In genomic region chr18:79068946-79069791, GRCh38 we compare ENCODE assay signal across 8 cellular contexts. TPM values are rescaled to one million over a fixed set of nuclear protein-coding genes. Genes with fewer than 3 reads are reported as not detected.
DNase-seq lines count a peak whose midpoint lies in the region; FAIRE-seq and TF ChIP-seq lines count a peak whose summit lies in the region.

ATP9B (plus strand) TSS chr18:79069394; CDS start chr18:79069411, 17 bp downstream.

- H3K27ac ChIP-seq in H9 (ENCODE audit: insufficient read length, low read depth, low read length) (no peak within 1 kb of the TSS), SJSA1 (peak within 1 kb of the TSS; percentile 29), neuronal stem cell (replicated peaks; ENCODE audit: low read length) (peak within 1 kb of the TSS; percentile 64)

- H2BK12ac ChIP-seq in H9 (ENCODE audit: insufficient read length, low read depth, low read length) = no peak within 1 kb of the TSS
- H2BK12ac ChIP-seq in neuronal stem cell (ENCODE audit: low read length) = peak within 1 kb of the TSS; percentile 11

- H3K4ac ChIP-seq in H9 (ENCODE audit: low read depth, low read length) (no peak within 1 kb of the TSS), neuronal stem cell (ENCODE audit: low read length) (peak within 1 kb of the TSS; percentile 37)

- H3K56ac ChIP-seq in H9 (ENCODE audit: insufficient read length, low read depth, low read length) = no peak within 1 kb of the TSS

- H3K79me1 ChIP-seq in H9 (ENCODE audit: insufficient read depth, low read depth, low read length, poor library complexity, severe bottlenecking) (peaks cover 5% of the 10 kb centered on the region), neuronal stem cell (ENCODE audit: low read depth, low read length) (peaks cover 2% of the 10 kb centered on the region)

- H3K27me3 ChIP-seq in H9 (ENCODE audit: insufficient read depth, low read length) = peaks cover 7% of the 10 kb centered on the region; the same call in 1 of the 2 replicates
- no peaks in the 10 kb centered on the region for H3K27me3 ChIP-seq in MG63
- H3K27me3 ChIP-seq in SJSA1 (replicated peaks) = no peaks in the 10 kb centered on the region
- H3K27me3 ChIP-seq in neuronal stem cell (ENCODE audit: control insufficient read depth in 3 of 3, insufficient read depth in 3 of 3, low read depth in 1 of 3, low read length in 3 of 3) = peaks cover 0 to 4% (median 0%) of the 10 kb centered on the region in 3 experiments

- H2AFZ ChIP-seq in H9 (ENCODE audit: low read length) = no peak within 1 kb of the TSS
- H2AFZ ChIP-seq in neuronal stem cell (ENCODE audit: low read length) = peak within 1 kb of the TSS; percentile 98

- TF ChIP-seq CTCF in H9 (conservative IDR thresholded peaks at IDR 0.05) (no peak), subcutaneous adipose tissue (IDR thresholded peaks at IDR 0.05; ENCODE audit: low read depth) (no peak)

- H3K36me3 Mint-ChIP-seq in H9 (ENCODE audit: insufficient read depth in 1 of 3, low read depth in 3 of 3) = peaks cover 25 to 51% (median 36%) of the 10 kb centered on the region in 3 experiments

- H3K14ac ChIP-seq in H9 (ENCODE audit: insufficient read depth, low read length) (peak within 1 kb of the TSS; percentile 69; the same call in 1 of the 2 replicates), neuronal stem cell (ENCODE audit: low read length) (peak within 1 kb of the TSS; percentile 95)

- H4K91ac ChIP-seq in H9 (ENCODE audit: insufficient read length, low read depth, low read length) (no peak within 1 kb of the TSS), neuronal stem cell (ENCODE audit: low read depth, low read length, poor library complexity) (peak within 1 kb of the TSS; percentile 32)

- peak within 1 kb of the TSS; percentile 43 for H3K18ac ChIP-seq in H9 (ENCODE audit: insufficient read length, low read depth, low read length)
- H3K18ac ChIP-seq in neuronal stem cell (ENCODE audit: low read length) = peak within 1 kb of the TSS; percentile 97

- H3T11ph ChIP-seq in H9 (ENCODE audit: low read length) = peak within 1 kb of the TSS; percentile 40

- H3K4me2 ChIP-seq in H9 (ENCODE audit: insufficient read depth, insufficient read length, low read length) (peak within 1 kb of the TSS; percentile 76), neuronal stem cell (ENCODE audit: insufficient read depth, low read length, poor library complexity, severe bottlenecking) (peak within 1 kb of the TSS; percentile 77)

- peaks cover 37% of the 10 kb centered on the region for H3K27me3 Mint-ChIP-seq in H9 (ENCODE audit: low read depth)

- H3K4me3 Mint-ChIP-seq in H9 = peak within 1 kb of the TSS; percentile 82 to 89

- H3K4me3 ChIP-seq in MG63 (peak within 1 kb of the TSS; percentile 70), SJSA1 (peak within 1 kb of the TSS; percentile 92), neuronal stem cell (ENCODE audit: low read length in 2 of 2) (peak within 1 kb of the TSS; percentile 58 to 93)

- no peak within 1 kb of the TSS for H2BK120ac ChIP-seq in H9 (ENCODE audit: low read depth, low read length, poor library complexity, severe bottlenecking)
- H2BK120ac ChIP-seq in neuronal stem cell (ENCODE audit: low read depth, low read length) = no peak within 1 kb of the TSS

- H4K20me1 ChIP-seq in H9 (ENCODE audit: control insufficient read depth, insufficient read depth, insufficient read length) = no peaks in the 10 kb centered on the region

- H3K9ac ChIP-seq in H9 (ENCODE audit: extremely low read depth, insufficient read length, low read length) = peak within 1 kb of the TSS; percentile 89
- peak within 1 kb of the TSS; percentile 93 for H3K9ac ChIP-seq in neuronal stem cell (ENCODE audit: low read depth, low read length, poor library complexity)

- H3K27ac Mint-ChIP-seq in H9 = peak within 1 kb of the TSS in 2 of 3 experiments; percentile 59 to 89; a peak in 4 of 7 replicates

- peaks cover 8% of the 10 kb centered on the region for H3K23me2 ChIP-seq in H9 (ENCODE audit: insufficient read length, low read depth, low read length, poor library complexity, severe bottlenecking)

- H3K9me3 Mint-ChIP-seq in H9 = peaks cover 54 to 55% of the 10 kb centered on the region in 2 experiments

- no peaks in the 10 kb centered on the region for H3K4me1 ChIP-seq in H9 (ENCODE audit: insufficient read depth, low read length)
- peaks cover 11% of the 10 kb centered on the region for H3K4me1 ChIP-seq in SJSA1 (replicated peaks)
- no peaks in the 10 kb centered on the region for H3K4me1 ChIP-seq in neuronal stem cell (ENCODE audit: control insufficient read depth in 2 of 2, insufficient read depth in 1 of 2, low read depth in 1 of 2, low read length in 2 of 2)

- WGBS in H9 (ENCODE audit: extremely low coverage, insufficient read length, low lambda C conversion rate) = no CpG with 5 or more reads among the region's 118 CpGs
- no CpG with 5 or more reads among the region's 118 CpGs for WGBS in neuronal stem cell (ENCODE audit: extremely low coverage in 2 of 2, insufficient read length in 2 of 2, insufficient replicate concordance in 1 of 2), 2 donors

- H4K8ac ChIP-seq in H9 (replicated peaks; ENCODE audit: insufficient read length, low read depth, low read length) = no peak within 1 kb of the TSS
- H4K8ac ChIP-seq in neuronal stem cell (ENCODE audit: low read depth, low read length) = peak within 1 kb of the TSS; percentile 94

- peak; percentile 97 for DNase-seq in H9
- peak; percentile 88 for DNase-seq in MG63
- DNase-seq in SJSA1 (ENCODE audit: low read depth in 1 of 2, low spot score in 2 of 2) = peak; percentile 96 to 99
- DNase-seq in activated naive CD4-positive, alpha-beta T cell (lab: John Stamatoyannopoulos, UW) = peak; percentile 97 to 98 (median 98)
- DNase-seq in foreskin melanocyte = peak; percentile 95
- DNase-seq in neuronal stem cell (ENCODE audit: low spot score) = peak; percentile 97

- no peak within 1 kb of the TSS for H2BK20ac ChIP-seq in H9 (ENCODE audit: low read depth, low read length, poor library complexity, severe bottlenecking)

- H4K5ac ChIP-seq in H9 (ENCODE audit: insufficient read length, low read depth, low read length) = no peak within 1 kb of the TSS

- H3K23ac ChIP-seq in H9 (ENCODE audit: insufficient read length, low read depth, low read length) (no peak within 1 kb of the TSS), neuronal stem cell (ENCODE audit: low read depth, low read length, poor library complexity) (peak within 1 kb of the TSS; percentile 87)

- H2BK15ac ChIP-seq in H9 (ENCODE audit: low read depth, low read length) (no peak within 1 kb of the TSS), neuronal stem cell (ENCODE audit: low read length) (peak within 1 kb of the TSS; percentile 56)

- peaks cover 12% of the 10 kb centered on the region; the same call in 1 of the 2 replicates for H3K79me2 ChIP-seq in H9 (ENCODE audit: insufficient read depth, low read length)

- H2AK5ac ChIP-seq in H9 (ENCODE audit: insufficient read length, low read length) (no peak within 1 kb of the TSS), neuronal stem cell (ENCODE audit: low read depth, low read length) (peak within 1 kb of the TSS; percentile 84)

- peaks cover 4 to 8% of the 10 kb centered on the region in 2 experiments; a peak in 3 of 4 replicates for H3K4me1 Mint-ChIP-seq in H9

- peak; percentile 81 for FAIRE-seq in G401.6 (lab: Jason Lieb, UNC)

- H3K9me3 ChIP-seq in H9 (ENCODE audit: control insufficient read depth, low read depth, low read length) (no peaks in the 10 kb centered on the region), MG63 (no peaks in the 10 kb centered on the region), SJSA1 (replicated peaks) (peaks cover 4% of the 10 kb centered on the region; the same call in 1 of the 2 replicates), neuronal stem cell (replicated peaks in 1 of 2; ENCODE audit: control insufficient read depth in 2 of 2, insufficient read depth in 1 of 2, low read depth in 1 of 2, low read length in 2 of 2) (peaks cover 15 to 26% of the 10 kb centered on the region in 2 donors)

- no peaks in the 10 kb centered on the region for H3K36me3 ChIP-seq in MG63
- peaks cover 4% of the 10 kb centered on the region for H3K36me3 ChIP-seq in SJSA1
- no peaks in the 10 kb centered on the region for H3K36me3 ChIP-seq in neuronal stem cell (replicated peaks in 1 of 2; ENCODE audit: control insufficient read depth in 2 of 2, insufficient read depth in 2 of 2, low read length in 2 of 2)

- H2BK5ac ChIP-seq in H9 (ENCODE audit: insufficient read length, low read length) (no peak within 1 kb of the TSS), neuronal stem cell (ENCODE audit: low read length) (no peak within 1 kb of the TSS)

RNA-seq across cellular contexts. Expression of gene ATP9B, which starts in this region (rescaled TPM):
- 19.1 and 20.9 TPM in 2 replicates for total RNA-seq in H9 (2021)
- 6.1 and 11.7 TPM in 2 replicates for total RNA-seq in MG63 (2014; rRNA removed; shearing (Covaris generic); ENCODE audit: low replicate concordance)
- total RNA-seq in SJSA1 (2014; rRNA removed; shearing (Covaris generic)) = 10.7 and 14.3 TPM in 2 replicates
- 10.2 TPM for polyA plus RNA-seq in neuronal stem cell (2013, experiment 1 of 2)
- 11.0 TPM for polyA plus RNA-seq in neuronal stem cell (2013, experiment 2 of 2)
- total RNA-seq in subcutaneous adipose tissue = 10 to 100 TPM; 38.8 to 58.5 (median 45.3) TPM
